In genomic region chr9:88781500-88782391, GRCh38 we compare ENCODE assay signal across 13 cellular contexts.
DNase-seq lines count a peak whose midpoint lies in the region; ATAC-seq and TF ChIP-seq lines count a peak whose summit lies in the region.
"Had no signal": no experiment of that assay in that cellular context is flagged by ENCODE, and none has a peak within 500 bp of the region (broad histone marks: within the 10 kb centered on the region; RNA-seq: fewer than 3 reads in every experiment).

No MANE protein-coding gene starts in this region.

- no peak for ATAC-seq in HG02981 (IDR thresholded peaks at IDR 0.05; ENCODE audit: unreplicated experiment)

- H3K27me3 ChIP-seq in breast epithelium, result no peaks in the 10 kb centered on the region
- H3K27me3 ChIP-seq in kidney epithelial cell (ENCODE audit: control insufficient read depth, insufficient read depth, low read length), result no peaks in the 10 kb centered on the region
- H3K27me3 ChIP-seq: transverse colon had no signal

- no peak overlapping the region for H3K27ac Mint-ChIP-seq in MCF 10A (ENCODE audit: low read depth, unreplicated experiment)

- H3K4me3 ChIP-seq in breast epithelium (no peak overlapping the region), astrocyte of the cerebellum (ENCODE audit: low read depth, low read length) (no peak overlapping the region), kidney epithelial cell (ENCODE audit: low read depth, low read length) (no peak overlapping the region)
- H3K4me3 ChIP-seq: transverse colon had no signal

- no peaks in the 10 kb centered on the region for H3K36me3 Mint-ChIP-seq in MCF 10A (ENCODE audit: insufficient read depth, unreplicated experiment)

- CTCF ChIA-PET in MCF 10A (lab: Yijun Ruan, JAX), result no interaction called here

- H3K27me3 Mint-ChIP-seq in MCF 10A (ENCODE audit: insufficient read depth, unreplicated experiment), result no peaks in the 10 kb centered on the region

- no peaks in the 10 kb centered on the region for H3K9me3 ChIP-seq in breast epithelium
- H3K9me3 ChIP-seq: transverse colon had no signal

- H3K27ac ChIP-seq in breast epithelium, result no peak overlapping the region
- H3K27ac ChIP-seq: transverse colon, VCaP had no signal

- no peak for TF ChIP-seq POLR2A in breast epithelium (IDR thresholded peaks at IDR 0.05)

- DNase-seq in MCF 10A (ENCODE audit: unreplicated experiment) (peak; percentile 30), breast epithelium (ENCODE audit: low spot score in 2 of 2) (no peak), astrocyte of the cerebellum (ENCODE audit: low read depth) (peak; percentile 64), kidney epithelial cell (ENCODE audit: low read depth) (no peak), GM13976 (ENCODE audit: low spot score) (no peak), kidney glomerular epithelial cell (lab: John Stamatoyannopoulos, UW) (no peak), NCI-H2196 (lab: John Stamatoyannopoulos, UW; ENCODE audit: unreplicated experiment) (no peak)
- DNase-seq: COR-L47; effector CD8-positive, alpha-beta T cell; NCI-H1092 treated with DMSO at 0.1 percent for 48 hours; transverse colon had no signal

- H3K4me3 Mint-ChIP-seq in MCF 10A (ENCODE audit: unreplicated experiment), result no peak overlapping the region

- no peaks in the 10 kb centered on the region for H3K36me3 ChIP-seq in breast epithelium
- no peaks in the 10 kb centered on the region for H3K36me3 ChIP-seq in kidney epithelial cell (ENCODE audit: control insufficient read depth, insufficient read depth, low read length)
- H3K36me3 ChIP-seq: transverse colon had no signal

- intact Hi-C loops in MCF 10A (cut with micrococcal nuclease) (no loop called here), breast epithelium (cut with DNase I; ENCODE audit: low total_unique reads) (no loop called here)

- H3K4me1 ChIP-seq in breast epithelium, result no peaks in the 10 kb centered on the region

- peaks cover 29% of the 10 kb centered on the region for H3K4me1 Mint-ChIP-seq in MCF 10A (ENCODE audit: insufficient read depth, unreplicated experiment)

- POLR2A ChIA-PET in MCF 10A (lab: Yijun Ruan, JAX), result interaction anchor here (0.7 kb wide), 1 partner anchor 9 kb away, joined by 3 read pairs; no protein-coding TSS in a partner anchor

- TF ChIP-seq CTCF in MCF 10A (IDR thresholded peaks at IDR 0.05; ENCODE audit: unreplicated experiment), result no peak
- TF ChIP-seq CTCF in breast epithelium (IDR thresholded peaks at IDR 0.05), result no peak
- peak; percentile 63 for TF ChIP-seq CTCF in astrocyte of the cerebellum (IDR thresholded peaks at IDR 0.05; ENCODE audit: low read depth, low read length, missing control alignments)
- peak; percentile 15 for TF ChIP-seq CTCF in kidney epithelial cell (IDR thresholded peaks at IDR 0.05; ENCODE audit: insufficient read depth, low read length, poor library complexity, severe bottlenecking)
- TF ChIP-seq CTCF in GM13976 (IDR thresholded peaks at IDR 0.05; ENCODE audit: borderline replicate concordance, control extremely low read depth, extremely low read depth, insufficient read depth, missing control alignments), result no peak

- H3K9me3 Mint-ChIP-seq in MCF 10A (ENCODE audit: unreplicated experiment), result no peaks in the 10 kb centered on the region

- BruUV-seq in MCF 10A (replicated peaks; lab: Mats Ljungman, UMichigan), result no TSS peak

- in situ Hi-C loops in astrocyte of the cerebellum (cut with HindIII; ENCODE audit: low sequenced_read_pairs) (no loop called here), GM13976 (cut with MboI; ENCODE audit: low sequenced_read_pairs, unreplicated experiment) (no loop called here)

Comparison
In these comparisons a context has a peak if more than half of its experiments do, and no peak if none do; other contexts are left out.
1. DNase-seq: peak in MCF 10A (single experiment) and astrocyte of the cerebellum (single experiment); none in breast epithelium (0 of 2), kidney epithelial cell (single experiment), GM13976 (single experiment), kidney glomerular epithelial cell (single experiment) and NCI-H2196 (single experiment).
2. CTCF ChIP-seq: peak in astrocyte of the cerebellum (single experiment) and kidney epithelial cell (single experiment); none in MCF 10A (single experiment), breast epithelium (0 of 3) and GM13976 (single experiment).